Comparison of ENCODE assay signal across 8 cellular contexts in genomic region chr9:2017459-2018161, GRCh38. TPM values are rescaled to one million over a fixed set of nuclear protein-coding genes. Genes with fewer than 3 reads are reported as not detected.
A peak's percentile ranks its signal among the peaks of the same experiment; 100 is the strongest.
DNase-seq lines count a peak whose midpoint lies in the region; TF ChIP-seq lines count a peak whose summit lies in the region.

No MANE protein-coding gene starts in this region.

- no peaks in the 10 kb centered on the region for H3K9me3 ChIP-seq in HUES6 (ENCODE audit: control insufficient read depth, insufficient read depth, low read depth, low read length)
- H3K9me3 ChIP-seq in adipocyte (ENCODE audit: control insufficient read depth, low read length) = no peaks in the 10 kb centered on the region
- H3K9me3 ChIP-seq in trophoblast cell (ENCODE audit: insufficient read depth, low read depth, low read length) = no peaks in the 10 kb centered on the region
- H3K9me3 ChIP-seq in tibial nerve = no peaks in the 10 kb centered on the region

- peak overlapping the region; percentile 40 for H2BK120ac ChIP-seq in trophoblast cell (ENCODE audit: insufficient read depth, low read length, poor library complexity)

- peak overlapping the region; percentile 26 for H3K18ac ChIP-seq in trophoblast cell (ENCODE audit: low read length)

- no peak for TF ChIP-seq CTCF in GM20000 (IDR thresholded peaks at IDR 0.05; ENCODE audit: extremely low read depth, missing control alignments)
- TF ChIP-seq CTCF in tibial nerve (IDR thresholded peaks at IDR 0.05) = no peak

- peak overlapping the region; percentile 9 for H2BK5ac ChIP-seq in trophoblast cell (ENCODE audit: low read depth, low read length, poor library complexity)

- H4K91ac ChIP-seq in trophoblast cell (ENCODE audit: low read depth, low read length) = peak overlapping the region; percentile 81

- H2AK5ac ChIP-seq in trophoblast cell (ENCODE audit: low read length) = no peak overlapping the region

- intact Hi-C loops in cardiac septum (cut with DNase I) = loop anchor here (2.0 to 10.0 kb wide), 3 partner anchors 40 to 827 kb away; partner anchors contain the start of gene PUM3

- no peak overlapping the region for H2BK12ac ChIP-seq in trophoblast cell (ENCODE audit: low read length)

- H3K9ac ChIP-seq in HUES6 (ENCODE audit: low read length) = peak overlapping the region; percentile 86
- peak overlapping the region; percentile 93 for H3K9ac ChIP-seq in adipocyte (ENCODE audit: low read length)
- peak overlapping the region; percentile 75 for H3K9ac ChIP-seq in trophoblast cell (ENCODE audit: low read length)

- peak overlapping the region; percentile 23 for H3K4ac ChIP-seq in trophoblast cell (ENCODE audit: low read depth, low read length)

- peak; percentile 45 to 46 for TF ChIP-seq POLR2A in tibial nerve (IDR thresholded peaks at IDR 0.05)

- DNase-seq in COR-L47 (lab: John Stamatoyannopoulos, UW) (peak; percentile 43), GM20000 (ENCODE audit: low spot score) (peak; percentile 87), SW480 (ENCODE audit: low spot score) (peak; percentile 74), adipocyte (ENCODE audit: low read depth) (peak; percentile 92), cardiac septum (ENCODE audit: low spot score) (peak; percentile 92), trophoblast cell (peak; percentile 80), tibial nerve (ENCODE audit: low spot score in 2 of 2) (peak; percentile 61 to 66)

- H3K79me2 ChIP-seq in trophoblast cell (ENCODE audit: control insufficient read depth, insufficient read depth, low read length, poor library complexity) = peaks cover 24% of the 10 kb centered on the region

- peak overlapping the region; percentile 43 for H3K14ac ChIP-seq in trophoblast cell (ENCODE audit: low read length)

- peak overlapping the region; percentile 88 for H3K4me2 ChIP-seq in trophoblast cell (ENCODE audit: low read length)

- peak in 1 of 2 donors; percentile 81 for TF ChIP-seq EP300 in tibial nerve (IDR thresholded peaks at IDR 0.05)

- H3K23ac ChIP-seq in trophoblast cell (ENCODE audit: low read length) = no peak overlapping the region

- H3K27ac ChIP-seq in HUES6 (ENCODE audit: low read depth, low read length) (peak overlapping the region; percentile 67; the same call in 1 of the 2 replicates), trophoblast cell (ENCODE audit: low read depth, low read length) (peak overlapping the region; percentile 67), tibial nerve (peak overlapping the region; percentile 89 to 99 (median 96))

- no peak overlapping the region for H4K12ac ChIP-seq in trophoblast cell (ENCODE audit: low read depth, low read length)

- H3K36me3 ChIP-seq in HUES6 (ENCODE audit: control insufficient read depth, insufficient read depth, low read length) = no peaks in the 10 kb centered on the region
- H3K36me3 ChIP-seq in adipocyte (ENCODE audit: control insufficient read depth, insufficient read depth, low read length, severe bottlenecking) = no peaks in the 10 kb centered on the region
- no peaks in the 10 kb centered on the region for H3K36me3 ChIP-seq in trophoblast cell (ENCODE audit: control insufficient read depth in 1 of 2, insufficient read depth in 2 of 2, low read length in 2 of 2)
- no peaks in the 10 kb centered on the region for H3K36me3 ChIP-seq in tibial nerve

- H3K27me3 ChIP-seq in HUES6 (ENCODE audit: control insufficient read depth, insufficient read depth, low read length) (peaks cover 49% of the 10 kb centered on the region), adipocyte (replicated peaks; ENCODE audit: control insufficient read depth, insufficient read depth, low read length) (no peaks in the 10 kb centered on the region), trophoblast cell (ENCODE audit: insufficient read depth, low read length) (no peaks in the 10 kb centered on the region), tibial nerve (no peaks in the 10 kb centered on the region)

- H3K4me1 ChIP-seq in HUES6 (ENCODE audit: control insufficient read depth, insufficient read depth, low read length) (peaks cover 29% of the 10 kb centered on the region), adipocyte (ENCODE audit: control insufficient read depth, insufficient read depth, low read length) (peaks cover 34% of the 10 kb centered on the region), trophoblast cell (ENCODE audit: control insufficient read depth in 1 of 2, insufficient read depth in 2 of 2, low read length in 2 of 2) (peaks cover 3 to 5% of the 10 kb centered on the region in 2 experiments), tibial nerve (peaks cover 0 to 46% (median 28%) of the 10 kb centered on the region in 4 donors)

- H3K4me3 ChIP-seq in HUES6 (ENCODE audit: low read depth, low read length) = peak overlapping the region; percentile 85
- peak overlapping the region; percentile 98 for H3K4me3 ChIP-seq in adipocyte (ENCODE audit: low read length)
- H3K4me3 ChIP-seq in trophoblast cell (ENCODE audit: low read depth, low read length) = peak overlapping the region; percentile 97
- H3K4me3 ChIP-seq in tibial nerve = peak overlapping the region; percentile 72 to 87 (median 82)

- H2AFZ ChIP-seq in trophoblast cell (ENCODE audit: insufficient read depth, low read length, poor library complexity) = peak overlapping the region; percentile 9

- no CpG with 5 or more reads among the region's 65 CpGs for WGBS in trophoblast cell (ENCODE audit: extremely low coverage, insufficient coverage, insufficient read length)
- 1% methylated on average over 45 to 52 of the region's 65 CpGs for WGBS in tibial nerve, 2 donors

- H4K8ac ChIP-seq in trophoblast cell (ENCODE audit: low read depth, low read length) = peak overlapping the region; percentile 9

- peaks cover 28% of the 10 kb centered on the region for H3K79me1 ChIP-seq in trophoblast cell (ENCODE audit: low read length)

RNA-seq across cellular contexts. Expression of gene SMARCA2, which starts 2.5 kb away (rescaled TPM):
- total RNA-seq in cardiac septum (105 TPM), tibial nerve (100 to 1,000 TPM in 3 of 4 donors, 10 to 100 TPM in 1; 75.9 to 140 (median 119) TPM)
- 70.8 and 75.1 TPM in 2 replicates for polyA plus RNA-seq in trophoblast cell (2013)

Comparison
In these comparisons a context has a peak if more than half of its experiments do, and no peak if none do; other contexts are left out.
1. Peak in every context shown above with its lines: DNase-seq, H3K4me3 ChIP-seq and H3K27ac ChIP-seq.